ENCODE assay signal across 2 cellular contexts in the genomic region with DNA sequence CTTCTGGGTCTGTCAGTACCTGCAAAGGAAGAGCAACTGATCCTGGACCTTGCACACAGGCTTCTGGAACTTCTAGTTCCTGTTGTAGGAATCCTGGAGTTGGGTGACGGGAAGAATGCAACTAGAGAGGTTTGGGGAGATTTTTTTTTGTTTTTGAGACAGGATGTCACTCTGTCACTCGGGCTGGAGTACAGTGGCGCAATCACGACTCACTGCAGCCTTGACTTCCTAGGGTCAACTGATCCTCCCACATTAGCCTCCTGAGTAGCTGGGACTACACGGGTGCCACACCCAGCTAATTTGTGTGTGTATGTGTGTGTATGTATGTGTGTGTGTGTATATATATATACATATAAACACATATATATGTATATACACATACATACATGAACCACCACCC.
A peak's percentile ranks its signal among the peaks of the same experiment; 100 is the strongest.
TF ChIP-seq lines count a peak whose summit lies in the region.

No MANE protein-coding gene starts in this region.

TF ChIP-seq in K562, 482 proteins besides CTCF, POLR2A, EP300 and RAD21:
- TF ChIP-seq CEBPB (tag; IDR thresholded peaks at IDR 0.05) (peak; percentile 50), PTRF (tag; IDR thresholded peaks at IDR 0.05) (no peak)

TF ChIP-seq in WTC11, 78 proteins besides CTCF, POLR2A, EP300 and RAD21:
- TF ChIP-seq MXD4 (CRISPR knock-in tag; IDR thresholded peaks at IDR 0.05; ENCODE audit: borderline replicate concordance) (no peak), CBFB (CRISPR knock-in tag; IDR thresholded peaks at IDR 0.05; ENCODE audit: low read depth) (no peak), NR3C1 (CRISPR knock-in tag; conservative IDR thresholded peaks at IDR 0.05; ENCODE audit: low read depth) (no peak), HMGA2 (CRISPR knock-in tag; IDR thresholded peaks at IDR 0.05) (no peak), KAT7 (CRISPR knock-in tag; IDR thresholded peaks at IDR 0.05; ENCODE audit: borderline replicate concordance) (no peak), ZNF138 (CRISPR knock-in tag; conservative IDR thresholded peaks at IDR 0.05) (no peak), MLX (CRISPR knock-in tag; IDR thresholded peaks at IDR 0.05) (no peak), EMX1 (CRISPR knock-in tag; IDR thresholded peaks at IDR 0.05) (no peak), NFYB (CRISPR knock-in tag; conservative IDR thresholded peaks at IDR 0.05; ENCODE audit: low read depth) (no peak)
- TF ChIP-seq, protein P1, sequence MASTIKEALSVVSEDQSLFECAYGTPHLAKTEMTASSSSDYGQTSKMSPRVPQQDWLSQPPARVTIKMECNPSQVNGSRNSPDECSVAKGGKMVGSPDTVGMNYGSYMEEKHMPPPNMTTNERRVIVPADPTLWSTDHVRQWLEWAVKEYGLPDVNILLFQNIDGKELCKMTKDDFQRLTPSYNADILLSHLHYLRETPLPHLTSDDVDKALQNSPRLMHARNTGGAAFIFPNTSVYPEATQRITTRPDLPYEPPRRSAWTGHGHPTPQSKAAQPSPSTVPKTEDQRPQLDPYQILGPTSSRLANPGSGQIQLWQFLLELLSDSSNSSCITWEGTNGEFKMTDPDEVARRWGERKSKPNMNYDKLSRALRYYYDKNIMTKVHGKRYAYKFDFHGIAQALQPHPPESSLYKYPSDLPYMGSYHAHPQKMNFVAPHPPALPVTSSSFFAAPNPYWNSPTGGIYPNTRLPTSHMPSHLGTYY (CRISPR knock-in tag; IDR thresholded peaks at IDR 0.05): no peak
- TF ChIP-seq, protein P2, sequence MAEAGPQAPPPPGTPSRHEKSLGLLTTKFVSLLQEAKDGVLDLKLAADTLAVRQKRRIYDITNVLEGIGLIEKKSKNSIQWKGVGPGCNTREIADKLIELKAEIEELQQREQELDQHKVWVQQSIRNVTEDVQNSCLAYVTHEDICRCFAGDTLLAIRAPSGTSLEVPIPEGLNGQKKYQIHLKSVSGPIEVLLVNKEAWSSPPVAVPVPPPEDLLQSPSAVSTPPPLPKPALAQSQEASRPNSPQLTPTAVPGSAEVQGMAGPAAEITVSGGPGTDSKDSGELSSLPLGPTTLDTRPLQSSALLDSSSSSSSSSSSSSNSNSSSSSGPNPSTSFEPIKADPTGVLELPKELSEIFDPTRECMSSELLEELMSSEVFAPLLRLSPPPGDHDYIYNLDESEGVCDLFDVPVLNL (CRISPR knock-in tag; IDR thresholded peaks at IDR 0.05; ENCODE audit: borderline replicate concordance, low read depth): no peak
- TF ChIP-seq, protein P3, sequence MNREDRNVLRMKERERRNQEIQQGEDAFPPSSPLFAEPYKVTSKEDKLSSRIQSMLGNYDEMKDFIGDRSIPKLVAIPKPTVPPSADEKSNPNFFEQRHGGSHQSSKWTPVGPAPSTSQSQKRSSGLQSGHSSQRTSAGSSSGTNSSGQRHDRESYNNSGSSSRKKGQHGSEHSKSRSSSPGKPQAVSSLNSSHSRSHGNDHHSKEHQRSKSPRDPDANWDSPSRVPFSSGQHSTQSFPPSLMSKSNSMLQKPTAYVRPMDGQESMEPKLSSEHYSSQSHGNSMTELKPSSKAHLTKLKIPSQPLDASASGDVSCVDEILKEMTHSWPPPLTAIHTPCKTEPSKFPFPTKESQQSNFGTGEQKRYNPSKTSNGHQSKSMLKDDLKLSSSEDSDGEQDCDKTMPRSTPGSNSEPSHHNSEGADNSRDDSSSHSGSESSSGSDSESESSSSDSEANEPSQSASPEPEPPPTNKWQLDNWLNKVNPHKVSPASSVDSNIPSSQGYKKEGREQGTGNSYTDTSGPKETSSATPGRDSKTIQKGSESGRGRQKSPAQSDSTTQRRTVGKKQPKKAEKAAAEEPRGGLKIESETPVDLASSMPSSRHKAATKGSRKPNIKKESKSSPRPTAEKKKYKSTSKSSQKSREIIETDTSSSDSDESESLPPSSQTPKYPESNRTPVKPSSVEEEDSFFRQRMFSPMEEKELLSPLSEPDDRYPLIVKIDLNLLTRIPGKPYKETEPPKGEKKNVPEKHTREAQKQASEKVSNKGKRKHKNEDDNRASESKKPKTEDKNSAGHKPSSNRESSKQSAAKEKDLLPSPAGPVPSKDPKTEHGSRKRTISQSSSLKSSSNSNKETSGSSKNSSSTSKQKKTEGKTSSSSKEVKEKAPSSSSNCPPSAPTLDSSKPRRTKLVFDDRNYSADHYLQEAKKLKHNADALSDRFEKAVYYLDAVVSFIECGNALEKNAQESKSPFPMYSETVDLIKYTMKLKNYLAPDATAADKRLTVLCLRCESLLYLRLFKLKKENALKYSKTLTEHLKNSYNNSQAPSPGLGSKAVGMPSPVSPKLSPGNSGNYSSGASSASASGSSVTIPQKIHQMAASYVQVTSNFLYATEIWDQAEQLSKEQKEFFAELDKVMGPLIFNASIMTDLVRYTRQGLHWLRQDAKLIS (CRISPR knock-in tag; IDR thresholded peaks at IDR 0.05; ENCODE audit: borderline replicate concordance): no peak
